8 cellular contexts compared by ENCODE assay signal in genomic region chr12:85923767-85924331, GRCh38.
DNase-seq lines count a peak whose midpoint lies in the region; ATAC-seq and TF ChIP-seq lines count a peak whose summit lies in the region.

No MANE protein-coding gene starts in this region.

- TF ChIP-seq CTCF in cardiac fibroblast (IDR thresholded peaks at IDR 0.05; ENCODE audit: low read depth, low read length) = peak; percentile 61

- ATAC-seq in GM18498 (IDR thresholded peaks at IDR 0.05; ENCODE audit: unreplicated experiment) = no peak

- peak; percentile 3 for DNase-seq in NCI-H1092 treated with DMSO at 0.1 percent for 48 hours (lab: John Stamatoyannopoulos, UW)
- DNase-seq in NCI-H1092 (lab: John Stamatoyannopoulos, UW) = no peak
- DNase-seq in NCI-H1417 treated with DMSO at 0.1 percent for 48 hours (lab: John Stamatoyannopoulos, UW) = peak; percentile 9
- DNase-seq in cardiac fibroblast (ENCODE audit: low read depth in 2 of 2) = peak; percentile 54 to 70
- peak; percentile 24 for DNase-seq in non-pigmented ciliary epithelial cell (ENCODE audit: low read depth)
- DNase-seq in T-helper 2 cell = no peak
- no peak for DNase-seq in NCI-H128 (lab: John Stamatoyannopoulos, UW; ENCODE audit: unreplicated experiment)

- no peak overlapping the region for H3K4me3 ChIP-seq in cardiac fibroblast (replicated peaks in 1 of 2; ENCODE audit: low read depth in 2 of 2, low read length in 2 of 2)

Comparison
In these comparisons a context has a peak if more than half of its experiments do, and no peak if none do; other contexts are left out.
1. DNase-seq: peak in NCI-H1092 treated with DMSO at 0.1 percent for 48 hours (single experiment), NCI-H1417 treated with DMSO at 0.1 percent for 48 hours (single experiment), cardiac fibroblast (2 of 2) and non-pigmented ciliary epithelial cell (single experiment); none in NCI-H1092 (single experiment), T-helper 2 cell (0 of 5) and NCI-H128 (single experiment).